14 cellular contexts compared by ENCODE assay signal in the genomic region with DNA sequence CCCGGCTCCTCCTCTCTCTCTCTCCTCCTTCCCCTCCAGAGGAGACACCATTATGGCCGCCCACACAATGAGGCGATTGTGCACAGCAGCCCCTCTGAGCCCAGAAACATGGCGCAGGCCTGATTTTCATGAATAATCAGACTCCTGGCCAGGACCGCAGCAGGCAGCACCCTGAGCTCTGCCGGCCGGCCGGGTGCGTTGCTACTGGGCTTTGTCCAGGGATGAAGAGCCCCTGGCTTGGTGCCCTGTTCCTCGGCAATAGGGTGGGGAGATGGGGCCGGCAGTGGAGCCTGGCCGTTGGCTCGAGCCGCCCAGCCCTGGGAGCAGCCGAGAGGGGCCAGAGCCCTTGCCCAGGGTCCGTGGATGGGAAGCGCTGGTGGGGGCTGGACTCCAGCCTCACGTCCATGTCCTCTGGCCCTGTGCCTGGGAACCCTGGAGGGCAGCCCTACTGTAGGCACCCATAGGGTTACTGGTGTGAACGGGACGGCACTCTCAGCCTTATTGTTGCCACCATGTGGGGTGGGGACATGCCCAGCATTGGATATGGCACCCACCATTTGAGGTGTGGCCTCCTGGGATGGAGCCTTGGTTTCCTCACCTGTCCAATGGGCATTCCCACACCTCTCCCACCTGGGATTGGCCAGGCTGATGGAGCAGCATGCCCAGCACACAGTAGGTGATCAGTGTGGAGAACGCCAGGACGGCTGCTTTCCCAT.
DNase-seq lines count a peak whose midpoint lies in the region; ATAC-seq and TF ChIP-seq lines count a peak whose summit lies in the region.
"Had no signal": no experiment of that assay in that cellular context is flagged by ENCODE, and none has a peak within 500 bp of the region (broad histone marks: within the 10 kb centered on the region; RNA-seq: fewer than 3 reads in every experiment).

No MANE protein-coding gene starts in this region.

- H3K4me3 Mint-ChIP-seq in MCF 10A (ENCODE audit: unreplicated experiment), result no peak overlapping the region
- no peak overlapping the region for H3K4me3 Mint-ChIP-seq in activated naive CD4-positive, alpha-beta T cell treated with anti-CD3 and anti-CD28 coated beads for 36 hours
- H3K4me3 Mint-ChIP-seq: brain; GM23338; stimulated activated memory B cell treated with anti-CD40 and anti-IgM and Interleukin-4, amounts not matched to agents 10 μg/mL and 1 μg/mL and 100 μg/mL, for 72 hours had no signal

- peak; percentile 16 for ATAC-seq in aorta (ENCODE audit: low FRiP score)
- ATAC-seq in GM21528 (IDR thresholded peaks at IDR 0.05; ENCODE audit: low FRiP score, unreplicated experiment), result no peak
- ATAC-seq in HG02678 (IDR thresholded peaks at IDR 0.05; ENCODE audit: unreplicated experiment), result no peak
- ATAC-seq: stimulated activated memory B cell treated with anti-CD40 and anti-IgM and Interleukin-4, amounts not matched to agents 10 μg/mL and 1 μg/mL and 100 μg/mL, for 72 hours had no signal

- no TSS peak for BruUV-seq in MCF 10A (replicated peaks; lab: Mats Ljungman, UMichigan)

- 31 to 40% methylated on average over 21 to 22 of the region's 22 CpGs for WGBS in aorta, 2 donors

- POLR2A ChIA-PET in MCF 10A (lab: Yijun Ruan, JAX), result no interaction called here

- TF ChIP-seq CTCF in breast epithelium (IDR thresholded peaks at IDR 0.05) (no peak), MCF 10A (IDR thresholded peaks at IDR 0.05; ENCODE audit: unreplicated experiment) (no peak), fibroblast of mammary gland (conservative IDR thresholded peaks at IDR 0.05; ENCODE audit: control insufficient read depth, insufficient read depth, low read depth, low read length) (no peak)

- H3K36me3 ChIP-seq in breast epithelium (no peaks in the 10 kb centered on the region), aorta (ENCODE audit: control insufficient read depth in 1 of 2, insufficient read depth in 2 of 2, low read length in 1 of 2) (no peaks in the 10 kb centered on the region)
- H3K36me3 ChIP-seq: neutrophil had no signal

- no peak overlapping the region for H3K27ac Mint-ChIP-seq in MCF 10A (ENCODE audit: low read depth, unreplicated experiment)
- H3K27ac Mint-ChIP-seq in activated naive CD4-positive, alpha-beta T cell treated with anti-CD3 and anti-CD28 coated beads for 36 hours, result no peak overlapping the region
- H3K27ac Mint-ChIP-seq: GM23338; stimulated activated memory B cell treated with anti-CD40 and anti-IgM and Interleukin-4, amounts not matched to agents 10 μg/mL and 1 μg/mL and 100 μg/mL, for 72 hours had no signal

- TF ChIP-seq POLR2A in breast epithelium (IDR thresholded peaks at IDR 0.05), result no peak

- no peaks in the 10 kb centered on the region for H3K9me3 ChIP-seq in breast epithelium
- H3K9me3 ChIP-seq in aorta (ENCODE audit: control insufficient read depth, low read length), result no peaks in the 10 kb centered on the region
- H3K9me3 ChIP-seq: neutrophil had no signal

- intact Hi-C loops in breast epithelium (cut with DNase I; ENCODE audit: low total_unique reads), result no loop called here
- intact Hi-C loops in MCF 10A (cut with micrococcal nuclease), result no loop called here
- intact Hi-C loops in aorta (cut with DNase I), result loop anchor here in 1 of 2 donors (2.0 kb wide), 1 partner anchor 103 kb away; a partner anchor contains a TSS
- intact Hi-C loops in activated naive CD4-positive, alpha-beta T cell treated with anti-CD3 and anti-CD28 coated beads for 36 hours (cut with micrococcal nuclease), result no loop called here

- no peak overlapping the region for H3K27ac ChIP-seq in breast epithelium
- H3K27ac ChIP-seq in aorta (ENCODE audit: low read depth in 1 of 2, low read length in 2 of 2), result no peak overlapping the region
- H3K27ac ChIP-seq: neutrophil, VCaP had no signal

- H3K27me3 ChIP-seq in breast epithelium (peaks cover 0 to 4% of the 10 kb centered on the region in 2 donors), aorta (ENCODE audit: control insufficient read depth in 1 of 2, insufficient read depth in 2 of 2, low read length in 1 of 2) (no peaks in the 10 kb centered on the region)

- CTCF ChIA-PET in MCF 10A (lab: Yijun Ruan, JAX), result interaction anchor here (0.6 to 3.8 kb wide), 15 partner anchors 9 to 226 kb away, joined by 3 to 49 read pairs (median 5); a partner anchor contains a TSS
- CTCF ChIA-PET in activated naive CD4-positive, alpha-beta T cell treated with anti-CD3 and anti-CD28 coated beads for 36 hours (lab: Charles Lee), result no interaction called here

- DNase-seq in breast epithelium (ENCODE audit: low spot score in 2 of 2) (no peak), MCF 10A (ENCODE audit: unreplicated experiment) (no peak), fibroblast of mammary gland (ENCODE audit: low read depth) (peak; percentile 27), midbrain (lab: John Stamatoyannopoulos, UW) (peak; percentile 92), aorta (peak in 1 of 2 donors; percentile 77)
- no peak for DNase-seq in activated naive CD4-positive, alpha-beta T cell treated with anti-CD3 and anti-CD28 coated beads for 36 hours
- DNase-seq: NCI-H187 treated with DMSO at 0.1 percent for 48 hours had no signal

- no peaks in the 10 kb centered on the region for H3K9me3 Mint-ChIP-seq in MCF 10A (ENCODE audit: unreplicated experiment)
- H3K9me3 Mint-ChIP-seq in activated naive CD4-positive, alpha-beta T cell treated with anti-CD3 and anti-CD28 coated beads for 36 hours, result no peaks in the 10 kb centered on the region
- H3K9me3 Mint-ChIP-seq: GM23338; stimulated activated memory B cell treated with anti-CD40 and anti-IgM and Interleukin-4, amounts not matched to agents 10 μg/mL and 1 μg/mL and 100 μg/mL, for 72 hours had no signal

- H3K36me3 Mint-ChIP-seq in MCF 10A (ENCODE audit: insufficient read depth, unreplicated experiment), result no peaks in the 10 kb centered on the region
- no peaks in the 10 kb centered on the region for H3K36me3 Mint-ChIP-seq in activated naive CD4-positive, alpha-beta T cell treated with anti-CD3 and anti-CD28 coated beads for 36 hours (ENCODE audit: low read depth)
- H3K36me3 Mint-ChIP-seq: brain; stimulated activated memory B cell treated with anti-CD40 and anti-IgM and Interleukin-4, amounts not matched to agents 10 μg/mL and 1 μg/mL and 100 μg/mL, for 72 hours had no signal

- H3K4me3 ChIP-seq in breast epithelium (peak overlapping the region in 2 of 3 donors; percentile 15 to 41), fibroblast of mammary gland (ENCODE audit: control insufficient read depth, low read depth, low read length) (no peak overlapping the region), aorta (ENCODE audit: low read length in 2 of 2) (no peak overlapping the region)
- H3K4me3 ChIP-seq: GM23338 had no signal

- peaks cover 9% of the 10 kb centered on the region for H3K4me1 Mint-ChIP-seq in MCF 10A (ENCODE audit: insufficient read depth, unreplicated experiment)
- H3K4me1 Mint-ChIP-seq in activated naive CD4-positive, alpha-beta T cell treated with anti-CD3 and anti-CD28 coated beads for 36 hours (ENCODE audit: low read depth), result no peaks in the 10 kb centered on the region
- H3K4me1 Mint-ChIP-seq: stimulated activated memory B cell treated with anti-CD40 and anti-IgM and Interleukin-4, amounts not matched to agents 10 μg/mL and 1 μg/mL and 100 μg/mL, for 72 hours had no signal

- H3K4me1 ChIP-seq in breast epithelium (no peaks in the 10 kb centered on the region), aorta (ENCODE audit: control insufficient read depth in 1 of 2, insufficient read depth in 2 of 2, low read length in 2 of 2) (no peaks in the 10 kb centered on the region)

- peaks cover 2% of the 10 kb centered on the region for H3K27me3 Mint-ChIP-seq in MCF 10A (ENCODE audit: insufficient read depth, unreplicated experiment)
- H3K27me3 Mint-ChIP-seq in activated naive CD4-positive, alpha-beta T cell treated with anti-CD3 and anti-CD28 coated beads for 36 hours (ENCODE audit: low read depth), result peaks cover 3% of the 10 kb centered on the region

Comparison
In these comparisons a context has a peak if more than half of its experiments do, and no peak if none do; other contexts are left out.
1. DNase-seq: peak in fibroblast of mammary gland (single experiment) and midbrain (single experiment); none in breast epithelium (0 of 2), MCF 10A (single experiment) and activated naive CD4-positive, alpha-beta T cell treated with anti-CD3 and anti-CD28 coated beads for 36 hours (single experiment).
2. H3K4me3 ChIP-seq: peak in breast epithelium (2 of 3); none in fibroblast of mammary gland (single experiment) and aorta (0 of 2).